In genomic region chr11:91703042-91703441, GRCh38 we compare ENCODE assay signal across 21 cellular contexts.
"Had no signal": no experiment of that assay in that cellular context is flagged by ENCODE, and none has a peak within 500 bp of the region (broad histone marks: within the 10 kb centered on the region; RNA-seq: fewer than 3 reads in every experiment).

No MANE protein-coding gene starts in this region.

- H3K9me3 ChIP-seq: SJSA1 had no signal

- H3K4me3 ChIP-seq: SJSA1, SK-N-MC had no signal

- H3K27ac ChIP-seq: HL-60, SJSA1, SK-N-MC had no signal

- DNase-seq: IMR-90, Kasumi-1, KG1, MV-4-11, NCI-H1048, NCI-H1105, NCI-H1417, NCI-H1436 treated with DMSO at 0.1 percent for 48 hours, NCI-H1694, NCI-H187 treated with DMSO at 0.1 percent for 48 hours, NCI-H2029 treated with DMSO at 0.1 percent for 48 hours, NCI-H2171 treated with DMSO at 0.1 percent for 48 hours, NCI-H2227 treated with DMSO at 0.1 percent for 48 hours, NCI-H524, NCI-H748 treated with DMSO at 0.1 percent for 48 hours, Right ventricle myocardium superior, RPMI8226, SIG-M5 had no signal

- H3K36me3 ChIP-seq: SJSA1 had no signal

- H3K4me1 ChIP-seq: SJSA1 had no signal

- H3K27me3 ChIP-seq: SJSA1 had no signal
